Comparison of ENCODE assay signal across 1 cellular context in genomic region chr1:155261888-155262673, GRCh38.
TF ChIP-seq lines count a peak whose summit lies in the region.

Gene SCAMP3, minus strand, starts transcription at chr1:155262360. Its CDS starts 209 bp downstream, at chr1:155262151.

TF ChIP-seq in HCT116, 20 proteins besides CTCF, POLR2A, EP300 and RAD21 (continued from another document):
- peak; percentile 95 for TF ChIP-seq MAX (IDR thresholded peaks at IDR 0.05)
- TF ChIP-seq FOSL1 (IDR thresholded peaks at IDR 0.05; ENCODE audit: low read depth) = no peak
- TF ChIP-seq EGR1 (IDR thresholded peaks at IDR 0.05; ENCODE audit: low read depth) = no peak
- no peak for TF ChIP-seq CEBPB (IDR thresholded peaks at IDR 0.05; ENCODE audit: low read depth)
- TF ChIP-seq ZNF274 (IDR thresholded peaks at IDR 0.05; ENCODE audit: low read depth, low read length) = no peak
- TF ChIP-seq POLR2AphosphoS5 (IDR thresholded peaks at IDR 0.05; ENCODE audit: low read depth, low read length) = peak; percentile 94
- TF ChIP-seq EZH2phosphoT487 (IDR thresholded peaks at IDR 0.05; ENCODE audit: borderline replicate concordance) = no peak
- TF ChIP-seq CBX3 (IDR thresholded peaks at IDR 0.05; ENCODE audit: low read depth) = no peak
- TF ChIP-seq ZFX (IDR thresholded peaks at IDR 0.05) = peak; percentile 56; the same call in 1 of the 2 replicates
- TF ChIP-seq YY1 (IDR thresholded peaks at IDR 0.05; ENCODE audit: extremely low read depth, insufficient replicate concordance, low read depth, low read length) = peak; percentile 67
